Comparison of ENCODE assay signal across 1 cellular context in genomic region chrX:12979011-12979629, GRCh38.
TF ChIP-seq lines count a peak whose summit lies in the region.

No MANE protein-coding gene starts in this region.

TF ChIP-seq in GM12878, 131 proteins besides CTCF, POLR2A, EP300 and RAD21 (continued from another document):
- TF ChIP-seq CUX1 (IDR thresholded peaks at IDR 0.05; ENCODE audit: insufficient replicate concordance, low read depth, low read length), result peak; percentile 42
- no peak for TF ChIP-seq TCF12 (IDR thresholded peaks at IDR 0.05; ENCODE audit: low read depth, low read length)
- no peak for TF ChIP-seq CHD4 (IDR thresholded peaks at IDR 0.05)
- peak; percentile 31; the same call in 1 of the 2 replicates for TF ChIP-seq BACH1 (IDR thresholded peaks at IDR 0.05; ENCODE audit: borderline replicate concordance)
